Comparison of ENCODE assay signal across 8 cellular contexts in genomic region chr2:88669371-88670214, GRCh38. TPM values are rescaled to one million over a fixed set of nuclear protein-coding genes. Genes with fewer than 3 reads are reported as not detected.
DNase-seq lines count a peak whose midpoint lies in the region; ATAC-seq and TF ChIP-seq lines count a peak whose summit lies in the region.

No MANE protein-coding gene starts in this region.

- H3K4me2 ChIP-seq in KMS-11 = no peak overlapping the region

- TF ChIP-seq CTCF in KMS-11 (conservative IDR thresholded peaks at IDR 0.05; ENCODE audit: low read depth, low read length) (peak; percentile 92), VCaP (conservative IDR thresholded peaks at IDR 0.05) (peak; percentile 76), fibroblast of villous mesenchyme (IDR thresholded peaks at IDR 0.05; ENCODE audit: insufficient read depth, low read depth, low read length) (peak; percentile 71), prostate gland (IDR thresholded peaks at IDR 0.05) (peak; percentile 15 to 75 (median 56))

- intact Hi-C loops in Right ventricle myocardium inferior (cut with DNase I) = loop anchor here (1.0 to 5.0 kb wide), 2 partner anchors 42 to 78 kb away; partner anchors contain the start of gene EIF2AK3
- intact Hi-C loops in cardiac septum (cut with DNase I) = loop anchor here (10.0 kb wide), 2 partner anchors 315 to 475 kb away; no protein-coding TSS in a partner anchor
- intact Hi-C loops in prostate gland (cut with DNase I) = loop anchor here (2.0 kb wide), 1 partner anchor 77 kb away; no protein-coding TSS in a partner anchor

- TF ChIP-seq POLR2A in prostate gland (IDR thresholded peaks at IDR 0.05) = no peak

- no peak overlapping the region for H3K9ac ChIP-seq in KMS-11

- H3K27me3 ChIP-seq in KMS-11 (ENCODE audit: insufficient read depth, low read depth) (no peaks in the 10 kb centered on the region), prostate gland (replicated peaks; ENCODE audit: insufficient read depth) (no peaks in the 10 kb centered on the region)

- H3K36me3 ChIP-seq in KMS-11 (ENCODE audit: insufficient read depth) (no peaks in the 10 kb centered on the region), prostate gland (no peaks in the 10 kb centered on the region)

- H3K4me3 ChIP-seq in KMS-11 (IDR thresholded peaks at IDR 0.05; ENCODE audit: insufficient read depth, low read depth, low read length) (no peak overlapping the region), fibroblast of villous mesenchyme (ENCODE audit: low read depth, low read length) (no peak overlapping the region), prostate gland (no peak overlapping the region)

- H2AFZ ChIP-seq in KMS-11 (ENCODE audit: low read depth) = no peak overlapping the region

- H3K27ac ChIP-seq in KMS-11 (no peak overlapping the region), VCaP (no peak overlapping the region), prostate gland (no peak overlapping the region)

- ATAC-seq in Right ventricle myocardium inferior = peak; percentile 62
- ATAC-seq in GM21529 (IDR thresholded peaks at IDR 0.05; ENCODE audit: unreplicated experiment) = peak; percentile 86

- H4K20me1 ChIP-seq in KMS-11 (ENCODE audit: insufficient read depth) = no peaks in the 10 kb centered on the region

- H3K79me2 ChIP-seq in KMS-11 (ENCODE audit: insufficient read depth, low read depth) = no peaks in the 10 kb centered on the region

- DNase-seq in Right ventricle myocardium inferior (ENCODE audit: missing footprints) (no peak), cardiac septum (ENCODE audit: low spot score) (no peak), fibroblast of villous mesenchyme (ENCODE audit: low read depth) (peak; percentile 54), prostate gland (ENCODE audit: low spot score) (peak; percentile 9), putamen (ENCODE audit: low spot score) (no peak)

- no peaks in the 10 kb centered on the region for H3K9me3 ChIP-seq in prostate gland

- 67% methylated on average over 6 of the region's 6 CpGs for WGBS in prostate gland

- no peaks in the 10 kb centered on the region for H3K4me1 ChIP-seq in KMS-11 (ENCODE audit: low read depth, poor library complexity, severe bottlenecking)
- H3K4me1 ChIP-seq in prostate gland (replicated peaks) = no peaks in the 10 kb centered on the region

RNA-seq across cellular contexts. Expression of gene RPIA, which starts 21.9 kb away (rescaled TPM):
- 15.8 TPM for total RNA-seq in Right ventricle myocardium inferior
- 10.5 TPM for total RNA-seq in cardiac septum
- total RNA-seq in fibroblast of villous mesenchyme = 6.8 and 9.5 TPM in 2 replicates
- 10 to 100 TPM in 1 of 2 donors, 1 to 10 TPM in 1; 8.2 to 12.2 TPM for total RNA-seq in prostate gland

RNA-seq across cellular contexts. Expression of gene EIF2AK3, which starts 42.3 kb away (rescaled TPM):
- 4.3 TPM for total RNA-seq in Right ventricle myocardium inferior
- total RNA-seq in cardiac septum = 20.7 TPM
- 20.3 and 25.9 TPM in 2 replicates for total RNA-seq in fibroblast of villous mesenchyme
- total RNA-seq in prostate gland = 10 to 100 TPM; 21.4 to 39.1 TPM

Comparison
In these comparisons a context has a peak if more than half of its experiments do, and no peak if none do; other contexts are left out.
1. DNase-seq: peak in fibroblast of villous mesenchyme (single experiment) and prostate gland (single experiment); none in Right ventricle myocardium inferior (single experiment), cardiac septum (single experiment) and putamen (single experiment).
2. Peak in every context shown above with its lines, with median percentiles within 50 percentile points of each other: CTCF ChIP-seq.